In genomic region chr1:183934284-183934683, GRCh38 we compare ENCODE assay signal across 19 cellular contexts.
DNase-seq lines count a peak whose midpoint lies in the region; ATAC-seq, FAIRE-seq and TF ChIP-seq lines count a peak whose summit lies in the region.
"Had no signal": no experiment of that assay in that cellular context is flagged by ENCODE, and none has a peak within 500 bp of the region (broad histone marks: within the 10 kb centered on the region; RNA-seq: fewer than 3 reads in every experiment).

No MANE protein-coding gene starts in this region.

- no TSS peak for BruUV-seq in PC-3 (replicated peaks; lab: Mats Ljungman, UMichigan)

- no peaks in the 10 kb centered on the region for H3K9me2 ChIP-seq in PC-3 (replicated peaks; ENCODE audit: low read length)

- POLR2A ChIA-PET in PC-3 (lab: Charles Lee; ENCODE audit: unreplicated experiment), result no interaction called here

- no peaks in the 10 kb centered on the region for H3K36me3 ChIP-seq in PC-3 (ENCODE audit: low read depth, low read length)

- peak; percentile 66 to 79 for ATAC-seq in stimulated activated naive B cell treated with anti-CD40 and anti-IgM and Interleukin-4, amounts not matched to agents 10 μg/mL and 1 μg/mL and 100 μg/mL, for 72 hours (replicated peaks)
- ATAC-seq in PC-3 (no peak), GM18502 (IDR thresholded peaks at IDR 0.05; ENCODE audit: poor library complexity, unreplicated experiment) (no peak)
- ATAC-seq: CD8-positive, alpha-beta T cell had no signal

- no peaks in the 10 kb centered on the region for H4K20me1 ChIP-seq in PC-3 (ENCODE audit: low read length)

- H3K27ac ChIP-seq in angular gyrus (ENCODE audit: low read depth, low read length) (peak overlapping the region; percentile 81), PC-3 (ENCODE audit: low read length) (no peak overlapping the region)

- no peak for DNase-seq in GM12891 (ENCODE audit: insufficient read length, low spot score)
- no peak for DNase-seq in immature natural killer cell
- no peak for DNase-seq in stimulated activated naive B cell treated with anti-CD40 and anti-IgM and Interleukin-4, amounts not matched to agents 10 μg/mL and 1 μg/mL and 100 μg/mL, for 72 hours
- DNase-seq in PC-3, result no peak
- DNase-seq in SIG-M5 (lab: John Stamatoyannopoulos, UW), result no peak
- DNase-seq: CD8-positive, alpha-beta T cell; DMS53; EL; KG1; NCI-H1105 treated with DMSO at 0.1 percent for 48 hours; NCI-H1694 treated with DMSO at 0.1 percent for 48 hours; NCI-H2107; NCI-H510A; NCI-H748 treated with DMSO at 0.1 percent for 48 hours; SHP77 treated with DMSO at 0.1 percent for 48 hours had no signal

- no peak overlapping the region for H2AFZ ChIP-seq in PC-3 (ENCODE audit: low read length)

- no peak overlapping the region for H3K9ac ChIP-seq in PC-3 (ENCODE audit: low read length)
- H3K9ac ChIP-seq: BLaER1 treated with 17β-estradiol and CSF1 and Interleukin-3, amounts not matched to agents 10 nM and 100 nM had no signal

- peak; percentile 52 for FAIRE-seq in GM12891 (lab: Jason Lieb, UNC)
- FAIRE-seq: H1 had no signal

- no peak for TF ChIP-seq POLR2A in GM12891 (IDR thresholded peaks at IDR 0.05; ENCODE audit: low read depth, low read length)

- H3K79me2 ChIP-seq in PC-3 (ENCODE audit: low read length), result no peaks in the 10 kb centered on the region

- peaks cover 3 to 18% (median 12%) of the 10 kb centered on the region in 3 donors for H3K36me3 Mint-ChIP-seq in immature natural killer cell
- no peaks in the 10 kb centered on the region for H3K36me3 Mint-ChIP-seq in stimulated activated naive B cell treated with anti-CD40 and anti-IgM and Interleukin-4, amounts not matched to agents 10 μg/mL and 1 μg/mL and 100 μg/mL, for 72 hours
- H3K36me3 Mint-ChIP-seq: CD8-positive, alpha-beta T cell had no signal

- H3K4me1 Mint-ChIP-seq in immature natural killer cell, result peaks cover 17 to 58% of the 10 kb centered on the region in 2 donors
- H3K4me1 Mint-ChIP-seq in stimulated activated naive B cell treated with anti-CD40 and anti-IgM and Interleukin-4, amounts not matched to agents 10 μg/mL and 1 μg/mL and 100 μg/mL, for 72 hours, result peaks cover 11 to 18% of the 10 kb centered on the region in 2 donors

- no peak for TF ChIP-seq CTCF in PC-3 (conservative IDR thresholded peaks at IDR 0.05; ENCODE audit: low read depth, low read length)

- no peaks in the 10 kb centered on the region for H3K9me3 Mint-ChIP-seq in immature natural killer cell
- H3K9me3 Mint-ChIP-seq in stimulated activated naive B cell treated with anti-CD40 and anti-IgM and Interleukin-4, amounts not matched to agents 10 μg/mL and 1 μg/mL and 100 μg/mL, for 72 hours, result no peaks in the 10 kb centered on the region
- H3K9me3 Mint-ChIP-seq: CD8-positive, alpha-beta T cell had no signal

- intact Hi-C loops in PC-3 (cut with micrococcal nuclease), result no loop called here

- no peaks in the 10 kb centered on the region for H3K9me3 ChIP-seq in PC-3 (ENCODE audit: low read length)
- H3K9me3 ChIP-seq: BLaER1 treated with 17β-estradiol and CSF1 and Interleukin-3, amounts not matched to agents 10 nM and 100 nM had no signal

- H3K4me2 ChIP-seq in PC-3 (ENCODE audit: low read length), result no peak overlapping the region
- H3K4me2 ChIP-seq: BLaER1 treated with 17β-estradiol and CSF1 and Interleukin-3, amounts not matched to agents 10 nM and 100 nM had no signal

- no peaks in the 10 kb centered on the region for H3K27me3 ChIP-seq in PC-3 (ENCODE audit: low read length)
- H3K27me3 ChIP-seq: BLaER1 treated with 17β-estradiol and CSF1 and Interleukin-3, amounts not matched to agents 10 nM and 100 nM had no signal

- CTCF ChIA-PET in PC-3 (lab: Charles Lee), result no interaction called here

- H3K4me3 ChIP-seq in PC-3 (ENCODE audit: low read length), result no peak overlapping the region
- H3K4me3 ChIP-seq: BLaER1 treated with 17β-estradiol and CSF1 and Interleukin-3, amounts not matched to agents 10 nM and 100 nM had no signal

- no peak overlapping the region for H3K4me3 Mint-ChIP-seq in immature natural killer cell
- no peak overlapping the region for H3K4me3 Mint-ChIP-seq in stimulated activated naive B cell treated with anti-CD40 and anti-IgM and Interleukin-4, amounts not matched to agents 10 μg/mL and 1 μg/mL and 100 μg/mL, for 72 hours
- H3K4me3 Mint-ChIP-seq: CD8-positive, alpha-beta T cell had no signal

- H3K4me1 ChIP-seq in PC-3 (ENCODE audit: insufficient read depth, low read length), result no peaks in the 10 kb centered on the region

- peaks cover 0 to 2% (median 0%) of the 10 kb centered on the region in 3 donors for H3K27me3 Mint-ChIP-seq in immature natural killer cell (ENCODE audit: low read depth in 3 of 3)
- no peaks in the 10 kb centered on the region for H3K27me3 Mint-ChIP-seq in stimulated activated naive B cell treated with anti-CD40 and anti-IgM and Interleukin-4, amounts not matched to agents 10 μg/mL and 1 μg/mL and 100 μg/mL, for 72 hours

- peak overlapping the region in 4 of 6 donors; percentile 13 to 47 (median 44) for H3K27ac Mint-ChIP-seq in immature natural killer cell
- H3K27ac Mint-ChIP-seq in stimulated activated naive B cell treated with anti-CD40 and anti-IgM and Interleukin-4, amounts not matched to agents 10 μg/mL and 1 μg/mL and 100 μg/mL, for 72 hours, result no peak overlapping the region
- H3K27ac Mint-ChIP-seq: CD8-positive, alpha-beta T cell had no signal

- H3F3A ChIP-seq in PC-3 (ENCODE audit: low read length, unreplicated experiment), result no peaks in the 10 kb centered on the region

TF ChIP-seq in GM12891, 5 proteins besides CTCF, POLR2A, EP300 and RAD21:
- TF ChIP-seq PAX5 (IDR thresholded peaks at IDR 0.05; ENCODE audit: insufficient read depth, low read length, severe bottlenecking) (no peak), SPI1 (IDR thresholded peaks at IDR 0.05; ENCODE audit: low read depth, low read length) (no peak), TAF1 (IDR thresholded peaks at IDR 0.05; ENCODE audit: low read depth, low read length) (no peak), POLR2AphosphoS5 (IDR thresholded peaks at IDR 0.05; ENCODE audit: low read depth, low read length) (no peak), POU2F2 (IDR thresholded peaks at IDR 0.05; ENCODE audit: low read depth, low read length) (no peak)

Comparison
In these comparisons a context has a peak if more than half of its experiments do, and no peak if none do; other contexts are left out.
1. ATAC-seq: peak in stimulated activated naive B cell treated with anti-CD40 and anti-IgM and Interleukin-4, amounts not matched to agents 10 μg/mL and 1 μg/mL and 100 μg/mL, for 72 hours (2 of 2); none in PC-3 (single experiment) and GM18502 (single experiment).